In genomic region chr3:23094890-23095462, GRCh38 we compare ENCODE assay signal across 12 cellular contexts.
A peak's percentile ranks its signal among the peaks of the same experiment; 100 is the strongest.
DNase-seq lines count a peak whose midpoint lies in the region; ATAC-seq, FAIRE-seq and TF ChIP-seq lines count a peak whose summit lies in the region.
"Had no signal": no experiment of that assay in that cellular context is flagged by ENCODE, and none has a peak within 500 bp of the region (broad histone marks: within the 10 kb centered on the region; RNA-seq: fewer than 3 reads in every experiment).

No MANE protein-coding gene starts in this region.

- POLR2A ChIA-PET in Panc1 (lab: Charles Lee), result no interaction called here

- peaks cover 0 to 2% of the 10 kb centered on the region in 2 donors for H3K36me3 Mint-ChIP-seq in activated T-cell treated with anti-CD3 and anti-CD28 coated beads, Interleukin-2, amount 50 U/mL, for 72 hours (ENCODE audit: insufficient read depth in 2 of 2)
- H3K36me3 Mint-ChIP-seq in activated T-cell treated with anti-CD3 and anti-CD28 coated beads, Interleukin-2, amount 50 U/mL, for 4 hours (ENCODE audit: insufficient read depth), result no peaks in the 10 kb centered on the region
- H3K36me3 Mint-ChIP-seq: activated naive CD4-positive, alpha-beta T cell treated with anti-CD3 and anti-CD28 coated beads, Interleukin-2, amount 50 U/mL, for 24 hours had no signal

- no peaks in the 10 kb centered on the region for H3K36me3 ChIP-seq in Panc1 (ENCODE audit: control insufficient read depth, insufficient read depth, low read length)

- H3K4me1 Mint-ChIP-seq in activated T-cell treated with anti-CD3 and anti-CD28 coated beads, Interleukin-2, amount 50 U/mL, for 72 hours (ENCODE audit: low read depth), result no peaks in the 10 kb centered on the region
- H3K4me1 Mint-ChIP-seq in activated T-cell treated with anti-CD3 and anti-CD28 coated beads, Interleukin-2, amount 50 U/mL, for 4 hours (ENCODE audit: low read depth), result no peaks in the 10 kb centered on the region
- H3K4me1 Mint-ChIP-seq: activated naive CD4-positive, alpha-beta T cell treated with anti-CD3 and anti-CD28 coated beads, Interleukin-2, amount 50 U/mL, for 24 hours had no signal

- in situ Hi-C loops in Panc1 (cut with HindIII; ENCODE audit: low pct_unique_long_range_greater_than_20kb, low sequenced_read_pairs), result no loop called here

- H3K27ac ChIP-seq in Panc1 (ENCODE audit: low read length), result no peak overlapping the region

- no peak overlapping the region for H3K27ac Mint-ChIP-seq in activated T-cell treated with anti-CD3 and anti-CD28 coated beads, Interleukin-2, amount 50 U/mL, for 72 hours
- H3K27ac Mint-ChIP-seq: activated naive CD4-positive, alpha-beta T cell treated with anti-CD3 and anti-CD28 coated beads, Interleukin-2, amount 50 U/mL, for 24 hours; stimulated activated naive B cell treated with anti-CD40 and anti-IgM and Interleukin-4, amounts not matched to agents 10 μg/mL and 1 μg/mL and 100 μg/mL, for 72 hours had no signal

- CTCF ChIA-PET in Panc1 (lab: Charles Lee), result no interaction called here

- no peaks in the 10 kb centered on the region for H3K27me3 ChIP-seq in Panc1 (ENCODE audit: control insufficient read depth, insufficient read depth, low read length)

- peak; percentile 36 to 58 for ATAC-seq in activated T-cell treated with anti-CD3 and anti-CD28 coated beads, Interleukin-2, amount 50 U/mL, for 72 hours (replicated peaks in 1 of 2)
- no peak for ATAC-seq in activated T-cell treated with anti-CD3 and anti-CD28 coated beads, Interleukin-2, amount 50 U/mL, for 4 hours
- ATAC-seq in Panc1 (peak; percentile 38; the same call in 1 of the 2 replicates), HG03565 (IDR thresholded peaks at IDR 0.05; ENCODE audit: unreplicated experiment) (no peak)
- ATAC-seq: stimulated activated naive B cell treated with anti-CD40 and anti-IgM and Interleukin-4, amounts not matched to agents 10 μg/mL and 1 μg/mL and 100 μg/mL, for 72 hours had no signal

- intact Hi-C loops in Panc1 (cut with micrococcal nuclease; ENCODE audit: unreplicated experiment), result no loop called here

- DNase-seq in activated T-cell treated with anti-CD3 and anti-CD28 coated beads, Interleukin-2, amount 50 U/mL, for 72 hours, result no peak
- DNase-seq in activated T-cell treated with anti-CD3 and anti-CD28 coated beads, Interleukin-2, amount 50 U/mL, for 4 hours, result no peak
- DNase-seq in Panc1 (ENCODE audit: low read depth, low spot score) (no peak), fibroblast of the aortic adventitia (ENCODE audit: low read depth) (peak; percentile 73), urothelium cell line (ENCODE audit: low spot score) (peak; percentile 82), COLO829 (ENCODE audit: low spot score) (no peak), amygdala (lab: John Stamatoyannopoulos, UW) (no peak)
- DNase-seq: erythroblast; NCI-H2081 treated with DMSO at 0.1 percent for 48 hours; stimulated activated naive B cell treated with anti-CD40 and anti-IgM and Interleukin-4, amounts not matched to agents 10 μg/mL and 1 μg/mL and 100 μg/mL, for 72 hours had no signal

- no peak overlapping the region for H3K4me3 ChIP-seq in Panc1 (ENCODE audit: low read depth in 2 of 2, low read length in 2 of 2)
- no peak overlapping the region for H3K4me3 ChIP-seq in fibroblast of the aortic adventitia (ENCODE audit: low read depth, low read length)

- H3K9me3 Mint-ChIP-seq in activated T-cell treated with anti-CD3 and anti-CD28 coated beads, Interleukin-2, amount 50 U/mL, for 72 hours, result peaks cover 2 to 4% of the 10 kb centered on the region in 2 donors
- no peaks in the 10 kb centered on the region for H3K9me3 Mint-ChIP-seq in activated T-cell treated with anti-CD3 and anti-CD28 coated beads, Interleukin-2, amount 50 U/mL, for 4 hours
- H3K9me3 Mint-ChIP-seq: activated naive CD4-positive, alpha-beta T cell treated with anti-CD3 and anti-CD28 coated beads, Interleukin-2, amount 50 U/mL, for 24 hours had no signal

- H3K27me3 Mint-ChIP-seq in activated T-cell treated with anti-CD3 and anti-CD28 coated beads, Interleukin-2, amount 50 U/mL, for 72 hours (ENCODE audit: low read depth), result no peaks in the 10 kb centered on the region
- no peaks in the 10 kb centered on the region for H3K27me3 Mint-ChIP-seq in activated T-cell treated with anti-CD3 and anti-CD28 coated beads, Interleukin-2, amount 50 U/mL, for 4 hours (ENCODE audit: low read depth)
- H3K27me3 Mint-ChIP-seq: activated naive CD4-positive, alpha-beta T cell treated with anti-CD3 and anti-CD28 coated beads, Interleukin-2, amount 50 U/mL, for 24 hours had no signal

- no peaks in the 10 kb centered on the region for H3K9me3 ChIP-seq in Panc1 (ENCODE audit: control insufficient read depth, insufficient read depth, low read depth, low read length)

- BruUV-seq in Panc1 (replicated peaks; lab: Mats Ljungman, UMichigan), result no TSS peak

- peak; percentile 92 for FAIRE-seq in urothelium cell line (lab: Jason Lieb, UNC)

- no peaks in the 10 kb centered on the region for H3K4me1 ChIP-seq in Panc1 (ENCODE audit: control insufficient read depth, insufficient read depth, low read length)

- no peak overlapping the region for H3K4me3 Mint-ChIP-seq in activated T-cell treated with anti-CD3 and anti-CD28 coated beads, Interleukin-2, amount 50 U/mL, for 72 hours
- no peak overlapping the region for H3K4me3 Mint-ChIP-seq in activated T-cell treated with anti-CD3 and anti-CD28 coated beads, Interleukin-2, amount 50 U/mL, for 4 hours
- H3K4me3 Mint-ChIP-seq: activated naive CD4-positive, alpha-beta T cell treated with anti-CD3 and anti-CD28 coated beads, Interleukin-2, amount 50 U/mL, for 24 hours; stimulated activated naive B cell treated with anti-CD40 and anti-IgM and Interleukin-4, amounts not matched to agents 10 μg/mL and 1 μg/mL and 100 μg/mL, for 72 hours had no signal

- TF ChIP-seq CTCF in Panc1 (IDR thresholded peaks at IDR 0.05) (no peak), fibroblast of the aortic adventitia (IDR thresholded peaks at IDR 0.05; ENCODE audit: insufficient read depth, low read length) (no peak)

Comparison
In these comparisons a context has a peak if more than half of its experiments do, and no peak if none do; other contexts are left out.
1. ATAC-seq: peak in activated T-cell treated with anti-CD3 and anti-CD28 coated beads, Interleukin-2, amount 50 U/mL, for 72 hours (2 of 2) and Panc1 (single experiment); none in activated T-cell treated with anti-CD3 and anti-CD28 coated beads, Interleukin-2, amount 50 U/mL, for 4 hours (0 of 2) and HG03565 (single experiment).
2. DNase-seq: peak in fibroblast of the aortic adventitia (single experiment) and urothelium cell line (single experiment); none in activated T-cell treated with anti-CD3 and anti-CD28 coated beads, Interleukin-2, amount 50 U/mL, for 72 hours (0 of 2), activated T-cell treated with anti-CD3 and anti-CD28 coated beads, Interleukin-2, amount 50 U/mL, for 4 hours (single experiment), Panc1 (single experiment), COLO829 (single experiment) and amygdala (0 of 56).